1 cellular context compared by ENCODE assay signal in the genomic region with DNA sequence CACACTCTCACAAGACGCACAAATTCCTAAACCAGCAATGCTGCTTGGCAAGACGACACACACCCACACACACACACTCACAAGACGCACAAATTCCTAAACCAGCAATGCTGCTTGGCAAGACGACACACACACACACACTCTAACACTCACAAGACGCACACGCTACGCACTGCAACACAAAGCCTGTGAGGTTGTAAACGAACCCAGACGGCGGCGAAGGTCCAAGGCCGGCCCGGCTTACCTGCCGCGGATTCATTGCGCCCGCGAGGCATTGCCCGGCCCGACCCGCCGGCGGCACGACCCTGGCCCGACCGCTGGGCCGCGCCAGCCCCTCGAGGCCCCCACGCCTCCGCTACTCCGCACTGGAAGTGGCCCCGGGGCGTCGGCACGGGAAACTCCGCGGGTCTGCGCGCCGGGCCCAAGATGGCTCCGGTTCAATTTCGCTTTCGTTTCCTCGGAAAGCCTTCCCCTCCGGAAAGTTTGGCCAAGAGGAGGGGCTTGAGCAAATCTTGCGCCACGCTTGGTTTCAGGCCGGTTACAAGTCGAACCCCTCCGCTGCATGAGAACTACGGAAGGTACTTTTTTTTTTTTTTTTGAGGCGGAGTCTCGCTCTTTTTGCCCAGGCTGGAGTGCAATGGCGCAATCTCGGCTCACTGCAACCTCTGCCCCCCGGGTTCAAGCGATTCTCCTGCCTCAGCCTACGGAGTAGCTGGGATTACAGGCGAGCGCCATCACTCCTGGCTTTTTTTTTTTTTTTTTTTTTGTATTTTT.
TF ChIP-seq lines count a peak whose summit lies in the region.

A gene with protein sequence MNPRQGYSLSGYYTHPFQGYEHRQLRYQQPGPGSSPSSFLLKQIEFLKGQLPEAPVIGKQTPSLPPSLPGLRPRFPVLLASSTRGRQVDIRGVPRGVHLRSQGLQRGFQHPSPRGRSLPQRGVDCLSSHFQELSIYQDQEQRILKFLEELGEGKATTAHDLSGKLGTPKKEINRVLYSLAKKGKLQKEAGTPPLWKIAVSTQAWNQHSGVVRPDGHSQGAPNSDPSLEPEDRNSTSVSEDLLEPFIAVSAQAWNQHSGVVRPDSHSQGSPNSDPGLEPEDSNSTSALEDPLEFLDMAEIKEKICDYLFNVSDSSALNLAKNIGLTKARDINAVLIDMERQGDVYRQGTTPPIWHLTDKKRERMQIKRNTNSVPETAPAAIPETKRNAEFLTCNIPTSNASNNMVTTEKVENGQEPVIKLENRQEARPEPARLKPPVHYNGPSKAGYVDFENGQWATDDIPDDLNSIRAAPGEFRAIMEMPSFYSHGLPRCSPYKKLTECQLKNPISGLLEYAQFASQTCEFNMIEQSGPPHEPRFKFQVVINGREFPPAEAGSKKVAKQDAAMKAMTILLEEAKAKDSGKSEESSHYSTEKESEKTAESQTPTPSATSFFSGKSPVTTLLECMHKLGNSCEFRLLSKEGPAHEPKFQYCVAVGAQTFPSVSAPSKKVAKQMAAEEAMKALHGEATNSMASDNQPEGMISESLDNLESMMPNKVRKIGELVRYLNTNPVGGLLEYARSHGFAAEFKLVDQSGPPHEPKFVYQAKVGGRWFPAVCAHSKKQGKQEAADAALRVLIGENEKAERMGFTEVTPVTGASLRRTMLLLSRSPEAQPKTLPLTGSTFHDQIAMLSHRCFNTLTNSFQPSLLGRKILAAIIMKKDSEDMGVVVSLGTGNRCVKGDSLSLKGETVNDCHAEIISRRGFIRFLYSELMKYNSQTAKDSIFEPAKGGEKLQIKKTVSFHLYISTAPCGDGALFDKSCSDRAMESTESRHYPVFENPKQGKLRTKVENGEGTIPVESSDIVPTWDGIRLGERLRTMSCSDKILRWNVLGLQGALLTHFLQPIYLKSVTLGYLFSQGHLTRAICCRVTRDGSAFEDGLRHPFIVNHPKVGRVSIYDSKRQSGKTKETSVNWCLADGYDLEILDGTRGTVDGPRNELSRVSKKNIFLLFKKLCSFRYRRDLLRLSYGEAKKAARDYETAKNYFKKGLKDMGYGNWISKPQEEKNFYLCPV (minus strand): TSS at position 439 of the 774 bp plus-strand sequence. CDS start 180 bp downstream, at position 259.

TF ChIP-seq in K562, 482 proteins besides CTCF, POLR2A, EP300 and RAD21 (continued from another document and continues in another):
- no peak for TF ChIP-seq NCOA4 (IDR thresholded peaks at IDR 0.05; ENCODE audit: partially characterized antibody)
- no peak for TF ChIP-seq CEBPZ (IDR thresholded peaks at IDR 0.05; ENCODE audit: borderline replicate concordance, low read depth, low read length)
- no peak for TF ChIP-seq ZBTB8A (IDR thresholded peaks at IDR 0.05; ENCODE audit: partially characterized antibody)
- no peak for TF ChIP-seq SRF (CRISPR knock-in tag; IDR thresholded peaks at IDR 0.05)
- no peak for TF ChIP-seq ZNF586 (CRISPR knock-in tag; conservative IDR thresholded peaks at IDR 0.05)
- no peak for TF ChIP-seq NFIX (CRISPR knock-in tag; IDR thresholded peaks at IDR 0.05; ENCODE audit: low read depth)
- TF ChIP-seq ZNF274 (IDR thresholded peaks at IDR 0.05; ENCODE audit: borderline replicate concordance, low read depth, low read length) = no peak
- no peak for TF ChIP-seq TSC22D4 (tag; IDR thresholded peaks at IDR 0.05)
- no peak for TF ChIP-seq SNRNP70 (optimal IDR thresholded peaks at IDR 0.05; ENCODE audit: low read depth, low read length)
- peak; percentile 8; the same call in 1 of the 2 replicates for TF ChIP-seq BHLHE40 (IDR thresholded peaks at IDR 0.05; ENCODE audit: low read length)
- TF ChIP-seq NCOA1 (IDR thresholded peaks at IDR 0.05; ENCODE audit: low read depth) = 0 out of 2 replicates have a peak, but pooled peaks have one; percentile 35
- TF ChIP-seq TBP (optimal IDR thresholded peaks at IDR 0.05; ENCODE audit: low read depth, low read length) = no peak
- no peak for TF ChIP-seq MYBL2 (IDR thresholded peaks at IDR 0.05; ENCODE audit: low read depth)
- TF ChIP-seq MYBL2 (CRISPR knock-in tag; IDR thresholded peaks at IDR 0.05; ENCODE audit: borderline replicate concordance) = no peak
- TF ChIP-seq, protein P1, sequence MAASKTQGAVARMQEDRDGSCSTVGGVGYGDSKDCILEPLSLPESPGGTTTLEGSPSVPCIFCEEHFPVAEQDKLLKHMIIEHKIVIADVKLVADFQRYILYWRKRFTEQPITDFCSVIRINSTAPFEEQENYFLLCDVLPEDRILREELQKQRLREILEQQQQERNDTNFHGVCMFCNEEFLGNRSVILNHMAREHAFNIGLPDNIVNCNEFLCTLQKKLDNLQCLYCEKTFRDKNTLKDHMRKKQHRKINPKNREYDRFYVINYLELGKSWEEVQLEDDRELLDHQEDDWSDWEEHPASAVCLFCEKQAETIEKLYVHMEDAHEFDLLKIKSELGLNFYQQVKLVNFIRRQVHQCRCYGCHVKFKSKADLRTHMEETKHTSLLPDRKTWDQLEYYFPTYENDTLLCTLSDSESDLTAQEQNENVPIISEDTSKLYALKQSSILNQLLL (CRISPR knock-in tag; IDR thresholded peaks at IDR 0.05; ENCODE audit: borderline replicate concordance) = no peak
- TF ChIP-seq, protein P2, sequence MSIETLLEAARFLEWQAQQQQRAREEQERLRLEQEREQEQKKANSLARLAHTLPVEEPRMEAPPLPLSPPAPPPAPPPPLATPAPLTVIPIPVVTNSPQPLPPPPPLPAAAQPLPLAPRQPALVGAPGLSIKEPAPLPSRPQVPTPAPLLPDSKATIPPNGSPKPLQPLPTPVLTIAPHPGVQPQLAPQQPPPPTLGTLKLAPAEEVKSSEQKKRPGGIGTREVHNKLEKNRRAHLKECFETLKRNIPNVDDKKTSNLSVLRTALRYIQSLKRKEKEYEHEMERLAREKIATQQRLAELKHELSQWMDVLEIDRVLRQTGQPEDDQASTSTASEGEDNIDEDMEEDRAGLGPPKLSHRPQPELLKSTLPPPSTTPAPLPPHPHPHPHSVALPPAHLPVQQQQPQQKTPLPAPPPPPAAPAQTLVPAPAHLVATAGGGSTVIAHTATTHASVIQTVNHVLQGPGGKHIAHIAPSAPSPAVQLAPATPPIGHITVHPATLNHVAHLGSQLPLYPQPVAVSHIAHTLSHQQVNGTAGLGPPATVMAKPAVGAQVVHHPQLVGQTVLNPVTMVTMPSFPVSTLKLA (conservative IDR thresholded peaks at IDR 0.05) = peak; percentile 14 to 33; a peak in 2 of 4 replicates
- TF ChIP-seq TAF9B (IDR thresholded peaks at IDR 0.05; ENCODE audit: partially characterized antibody) = no peak
- TF ChIP-seq SMAD3 (CRISPR knock-in tag; conservative IDR thresholded peaks at IDR 0.05) = no peak
- TF ChIP-seq PRPF4 (IDR thresholded peaks at IDR 0.05; ENCODE audit: insufficient read depth, low read depth, low read length, poor library complexity, severe bottlenecking) = no peak
- TF ChIP-seq NR2C1 (IDR thresholded peaks at IDR 0.05) = no peak
- no peak for TF ChIP-seq NR2C1 (tag; IDR thresholded peaks at IDR 0.05)
- no peak for TF ChIP-seq ZBTB49 (CRISPR knock-in tag; IDR thresholded peaks at IDR 0.05; ENCODE audit: borderline replicate concordance)
- peak; percentile 2; the same call in 1 of the 2 replicates for TF ChIP-seq ZNF316 (IDR thresholded peaks at IDR 0.05)
- no peak for TF ChIP-seq ZNF778 (CRISPR knock-in tag; IDR thresholded peaks at IDR 0.05)
- TF ChIP-seq CHD7 (IDR thresholded peaks at IDR 0.05; ENCODE audit: low read depth, low read length) = no peak
- TF ChIP-seq NCOR1 (IDR thresholded peaks at IDR 0.05) = no peak
- TF ChIP-seq FIP1L1 (IDR thresholded peaks at IDR 0.05; ENCODE audit: low read depth, low read length, poor library complexity, severe bottlenecking) = peak; percentile 41
